Comparison of ENCODE assay signal across 1 cellular context in genomic region chr3:149449100-149449654, GRCh38.
TF ChIP-seq lines count a peak whose summit lies in the region.

No MANE protein-coding gene starts in this region.

TF ChIP-seq in SK-N-SH treated with all-trans-retinoic acid at 6 μM for 48 hours, 23 proteins besides CTCF, POLR2A, EP300 and RAD21 (continued from another document):
- no peak for TF ChIP-seq POU6F1 (CRISPR knock-in tag; IDR thresholded peaks at IDR 0.05; ENCODE audit: borderline replicate concordance, low read depth)
- TF ChIP-seq ZFP30 (CRISPR knock-in tag; IDR thresholded peaks at IDR 0.05) = no peak
- TF ChIP-seq TSHZ2 (CRISPR knock-in tag; IDR thresholded peaks at IDR 0.05) = no peak
- no peak for TF ChIP-seq ZNF8 (CRISPR knock-in tag; IDR thresholded peaks at IDR 0.05)
- no peak for TF ChIP-seq GLIS3 (CRISPR knock-in tag; IDR thresholded peaks at IDR 0.05)
- TF ChIP-seq OSR1 (CRISPR knock-in tag; IDR thresholded peaks at IDR 0.05) = no peak
- TF ChIP-seq ZNF565 (CRISPR knock-in tag; conservative IDR thresholded peaks at IDR 0.05; ENCODE audit: low read depth) = no peak
- TF ChIP-seq ZC3H10 (CRISPR knock-in tag; IDR thresholded peaks at IDR 0.05) = no peak
- no peak for TF ChIP-seq TCF4 (CRISPR knock-in tag; IDR thresholded peaks at IDR 0.05; ENCODE audit: borderline replicate concordance)
- TF ChIP-seq ZNF70 (CRISPR knock-in tag; IDR thresholded peaks at IDR 0.05) = no peak
- no peak for TF ChIP-seq ISL1 (CRISPR knock-in tag; IDR thresholded peaks at IDR 0.05)
- no peak for TF ChIP-seq SNAI2 (CRISPR knock-in tag; IDR thresholded peaks at IDR 0.05)
- no peak for TF ChIP-seq TOX (CRISPR knock-in tag; IDR thresholded peaks at IDR 0.05; ENCODE audit: borderline replicate concordance)
TF ChIP-seq in SK-N-SH treated with all-trans-retinoic acid at 6 μM for 48 hours: peak in this region for 0.
